ENCODE assay signal across 28 cellular contexts in the genomic region with DNA sequence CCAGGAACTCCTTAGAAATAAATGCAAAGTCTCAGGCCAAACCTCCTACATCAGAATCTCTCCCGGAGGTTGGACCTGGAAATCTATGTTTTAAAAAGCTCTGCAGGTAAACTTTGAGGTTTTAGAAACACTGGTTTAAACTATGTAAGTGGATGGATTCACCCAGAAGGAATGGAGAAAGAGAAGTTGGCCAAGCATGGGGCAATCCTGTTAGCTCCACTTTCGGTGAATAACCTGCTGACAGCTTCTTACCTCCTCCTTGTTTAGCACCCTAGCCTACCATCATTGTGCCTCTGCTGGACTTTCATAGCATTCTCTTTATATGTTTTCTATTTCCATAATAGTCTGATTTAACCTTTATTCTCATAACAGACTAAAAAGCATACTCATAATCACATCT. TPM values are rescaled to one million over a fixed set of nuclear protein-coding genes. Genes with fewer than 3 reads are reported as not detected.
DNase-seq lines count a peak whose midpoint lies in the region; ATAC-seq and TF ChIP-seq lines count a peak whose summit lies in the region.
"Had no signal": no experiment of that assay in that cellular context is flagged by ENCODE, and none has a peak within 500 bp of the region (broad histone marks: within the 10 kb centered on the region; RNA-seq: fewer than 3 reads in every experiment).

No MANE protein-coding gene starts in this region.

- peaks cover 5 to 6% of the 10 kb centered on the region in 2 donors for H3K36me3 Mint-ChIP-seq in activated T-cell treated with anti-CD3 and anti-CD28 coated beads, Interleukin-2, amount 50 U/mL, for 72 hours (ENCODE audit: insufficient read depth in 2 of 2)
- peaks cover 5 to 20% (median 9%) of the 10 kb centered on the region in 3 donors for H3K36me3 Mint-ChIP-seq in CD8-positive, alpha-beta memory T cell
- H3K36me3 Mint-ChIP-seq in activated T-helper 17 cell treated with anti-CD3 and anti-CD28 coated beads, Interleukin-2, amount 50 U/mL, for 72 hours (ENCODE audit: low read depth) = peaks cover 23% of the 10 kb centered on the region
- H3K36me3 Mint-ChIP-seq: neural progenitor cell had no signal

- no peaks in the 10 kb centered on the region for H3K36me3 ChIP-seq in CD8-positive, alpha-beta memory T cell (ENCODE audit: insufficient read depth, low read length)
- H3K36me3 ChIP-seq in neutrophil (no peaks in the 10 kb centered on the region), brain microvascular endothelial cell (replicated peaks) (no peaks in the 10 kb centered on the region), A673 (ENCODE audit: insufficient read depth, low read length, poor library complexity, severe bottlenecking) (no peaks in the 10 kb centered on the region)
- H3K36me3 ChIP-seq: left ventricle myocardium inferior, neural progenitor cell, sigmoid colon, uterus had no signal

- H3K27ac ChIP-seq in CD8-positive, alpha-beta memory T cell (ENCODE audit: low read depth, low read length) = no peak overlapping the region
- H3K27ac ChIP-seq in neutrophil (peak overlapping the region; percentile 95), brain microvascular endothelial cell (no peak overlapping the region), A673 (ENCODE audit: low read depth, low read length, poor library complexity, severe bottlenecking) (no peak overlapping the region)
- H3K27ac ChIP-seq: foreskin keratinocyte, neural progenitor cell, sigmoid colon, SK-N-MC, uterus had no signal

- intact Hi-C loops in A673 (cut with micrococcal nuclease; ENCODE audit: unreplicated experiment) = no loop called here

- peak overlapping the region; percentile 84 for H3K27ac Mint-ChIP-seq in activated T-cell treated with anti-CD3 and anti-CD28 coated beads, Interleukin-2, amount 50 U/mL, for 72 hours
- peak overlapping the region; percentile 78 to 99 (median 98) for H3K27ac Mint-ChIP-seq in CD8-positive, alpha-beta memory T cell
- peak overlapping the region; percentile 93 for H3K27ac Mint-ChIP-seq in activated T-helper 17 cell treated with anti-CD3 and anti-CD28 coated beads, Interleukin-2, amount 50 U/mL, for 72 hours
- H3K27ac Mint-ChIP-seq: neural progenitor cell had no signal

- ATAC-seq in activated T-cell treated with anti-CD3 and anti-CD28 coated beads, Interleukin-2, amount 50 U/mL, for 72 hours (replicated peaks in 1 of 2) = no peak
- no peak for ATAC-seq in activated T-helper 17 cell treated with anti-CD3 and anti-CD28 coated beads, Interleukin-2, amount 50 U/mL, for 72 hours (replicated peaks)
- ATAC-seq: foreskin keratinocyte, K562 had no signal

- POLR2A ChIA-PET in CD8-positive, alpha-beta memory T cell (lab: Charles Lee) = interaction anchor here (0.6 kb wide), 1 partner anchor 161 kb away, joined by 3 read pairs; a partner anchor contains a TSS
- POLR2A ChIA-PET in A673 (lab: Charles Lee; ENCODE audit: low non-redundant PET) = no interaction called here

- peak overlapping the region in 1 of 2 donors; percentile 60 for H3K4me3 Mint-ChIP-seq in activated T-cell treated with anti-CD3 and anti-CD28 coated beads, Interleukin-2, amount 50 U/mL, for 72 hours
- no peak overlapping the region for H3K4me3 Mint-ChIP-seq in CD8-positive, alpha-beta memory T cell
- H3K4me3 Mint-ChIP-seq in activated T-helper 17 cell treated with anti-CD3 and anti-CD28 coated beads, Interleukin-2, amount 50 U/mL, for 72 hours = peak overlapping the region; percentile 81
- H3K4me3 Mint-ChIP-seq: neural progenitor cell had no signal

- in situ Hi-C loops in brain microvascular endothelial cell (cut with HindIII; ENCODE audit: low pct_ligation_motif_present, low sequenced_read_pairs) = no loop called here

- CTCF ChIA-PET in CD8-positive, alpha-beta memory T cell (lab: Charles Lee) = interaction anchor here (0.9 to 1.4 kb wide), 3 partner anchors 12 to 194 kb away, joined by 5 to 6 read pairs (median 5); a partner anchor contains a TSS
- CTCF ChIA-PET in A673 (lab: Charles Lee) = no interaction called here

- peaks cover 61% of the 10 kb centered on the region for H3K4me1 Mint-ChIP-seq in activated T-cell treated with anti-CD3 and anti-CD28 coated beads, Interleukin-2, amount 50 U/mL, for 72 hours (ENCODE audit: low read depth)
- H3K4me1 Mint-ChIP-seq in CD8-positive, alpha-beta memory T cell = peaks cover 34 to 62% (median 57%) of the 10 kb centered on the region in 3 donors
- H3K4me1 Mint-ChIP-seq in activated T-helper 17 cell treated with anti-CD3 and anti-CD28 coated beads, Interleukin-2, amount 50 U/mL, for 72 hours = peaks cover 32% of the 10 kb centered on the region
- H3K4me1 Mint-ChIP-seq: neural progenitor cell had no signal

- no peak for DNase-seq in activated T-cell treated with anti-CD3 and anti-CD28 coated beads, Interleukin-2, amount 50 U/mL, for 72 hours
- DNase-seq in activated T-cell treated with anti-CD3 and anti-CD28 coated beads, Interleukin-2, amount 50 U/mL, for 1 hour = no peak
- no peak for DNase-seq in CD8-positive, alpha-beta memory T cell
- DNase-seq in brain microvascular endothelial cell (no peak), A673 (ENCODE audit: low spot score) (no peak), NCI-H82 treated with DMSO at 0.1 percent for 48 hours (lab: John Stamatoyannopoulos, UW; ENCODE audit: unreplicated experiment) (no peak)
- DNase-seq: activated CD4-positive, CD25-positive, alpha-beta regulatory T cell; activated effector memory CD4-positive, alpha-beta T cell treated with anti-CD3 and anti-CD28 coated beads, Interleukin-2, amount 50 U/mL, for 16 hours; effector CD4-positive, alpha-beta T cell; foreskin keratinocyte; left ventricle myocardium inferior; NCI-H146; NCI-H2171 treated with DMSO at 0.1 percent for 48 hours; NCI-H526; RPMI8226; sigmoid colon; T1000; uterus had no signal

- no peaks in the 10 kb centered on the region for H3K27me3 ChIP-seq in CD8-positive, alpha-beta memory T cell (ENCODE audit: insufficient read depth, low read length, poor library complexity, severe bottlenecking)
- H3K27me3 ChIP-seq in neutrophil (no peaks in the 10 kb centered on the region), brain microvascular endothelial cell (replicated peaks) (no peaks in the 10 kb centered on the region), A673 (replicated peaks; ENCODE audit: insufficient read depth, low read depth, low read length, poor library complexity) (no peaks in the 10 kb centered on the region)
- H3K27me3 ChIP-seq: foreskin keratinocyte, neural progenitor cell, sigmoid colon, uterus had no signal

- BruUV-seq in A673 (replicated peaks; lab: Mats Ljungman, UMichigan) = no TSS peak

- H3K9me3 Mint-ChIP-seq in activated T-cell treated with anti-CD3 and anti-CD28 coated beads, Interleukin-2, amount 50 U/mL, for 72 hours = peaks cover 0 to 1% of the 10 kb centered on the region in 2 donors
- H3K9me3 Mint-ChIP-seq in CD8-positive, alpha-beta memory T cell = no peaks in the 10 kb centered on the region
- no peaks in the 10 kb centered on the region for H3K9me3 Mint-ChIP-seq in activated T-helper 17 cell treated with anti-CD3 and anti-CD28 coated beads, Interleukin-2, amount 50 U/mL, for 72 hours
- H3K9me3 Mint-ChIP-seq: neural progenitor cell had no signal

- no peaks in the 10 kb centered on the region for H3K9me3 ChIP-seq in CD8-positive, alpha-beta memory T cell (ENCODE audit: low read length)
- H3K9me3 ChIP-seq in neutrophil (no peaks in the 10 kb centered on the region), A673 (ENCODE audit: low read depth, low read length, poor library complexity, severe bottlenecking) (no peaks in the 10 kb centered on the region)
- H3K9me3 ChIP-seq: left ventricle myocardium inferior, sigmoid colon, uterus had no signal

- H3K27me3 Mint-ChIP-seq in activated T-cell treated with anti-CD3 and anti-CD28 coated beads, Interleukin-2, amount 50 U/mL, for 72 hours (ENCODE audit: low read depth) = no peaks in the 10 kb centered on the region
- H3K27me3 Mint-ChIP-seq in CD8-positive, alpha-beta memory T cell = peaks cover 0 to 1% of the 10 kb centered on the region in 2 donors
- no peaks in the 10 kb centered on the region for H3K27me3 Mint-ChIP-seq in activated T-helper 17 cell treated with anti-CD3 and anti-CD28 coated beads, Interleukin-2, amount 50 U/mL, for 72 hours

- peaks cover 35% of the 10 kb centered on the region for H3K4me1 ChIP-seq in CD8-positive, alpha-beta memory T cell (ENCODE audit: insufficient read depth, low read length)
- H3K4me1 ChIP-seq in neutrophil (ENCODE audit: control insufficient read depth in 1 of 2, insufficient read depth in 1 of 2, low read depth in 1 of 2, low read length in 1 of 2) = peaks cover 46 to 62% of the 10 kb centered on the region in 2 experiments
- peaks cover 34% of the 10 kb centered on the region for H3K4me1 ChIP-seq in A673 (ENCODE audit: insufficient read depth, low read length, poor library complexity, severe bottlenecking)
- H3K4me1 ChIP-seq: neural progenitor cell, sigmoid colon, uterus had no signal

- TF ChIP-seq CTCF in neutrophil (IDR thresholded peaks at IDR 0.05) (no peak), brain microvascular endothelial cell (IDR thresholded peaks at IDR 0.05; ENCODE audit: low read depth, low read length, missing control alignments) (no peak), A673 (conservative IDR thresholded peaks at IDR 0.05; ENCODE audit: low read depth, low read length) (no peak)

- no peak overlapping the region for H3K4me3 ChIP-seq in CD8-positive, alpha-beta memory T cell (ENCODE audit: low read length)
- H3K4me3 ChIP-seq in neutrophil (ENCODE audit: low read depth in 1 of 2, low read length in 1 of 2) = no peak overlapping the region
- no peak overlapping the region for H3K4me3 ChIP-seq in brain microvascular endothelial cell (ENCODE audit: low read depth, low read length)
- no peak overlapping the region for H3K4me3 ChIP-seq in A673 (ENCODE audit: low read depth, low read length, poor library complexity, severe bottlenecking)
- H3K4me3 ChIP-seq: K562, left ventricle myocardium inferior, neural progenitor cell, sigmoid colon, SK-N-MC, uterus had no signal

RNA-seq across cellular contexts. Expression of a gene that starts 3.0 kb away (rescaled TPM):
- 100 to 1,000 TPM; 402 to 450 TPM for total RNA-seq in activated T-cell treated with anti-CD3 and anti-CD28 coated beads, Interleukin-2, amount 50 U/mL, for 72 hours
- total RNA-seq in CD8-positive, alpha-beta memory T cell = 100 to 1,000 TPM; 495 to 511 TPM
- polyA plus RNA-seq in CD8-positive, alpha-beta memory T cell = 2,936 TPM
- total RNA-seq in activated T-helper 17 cell treated with anti-CD3 and anti-CD28 coated beads, Interleukin-2, amount 50 U/mL, for 72 hours = 100 to 1,000 TPM; 691 to 930 TPM
- total RNA-seq in A673 (2021) = 88.1 and 122 TPM in 2 replicates

RNA-seq across cellular contexts. Expression of a gene that starts 8.4 kb away (rescaled TPM):
- total RNA-seq in activated T-cell treated with anti-CD3 and anti-CD28 coated beads, Interleukin-2, amount 50 U/mL, for 72 hours = not detected
- total RNA-seq in CD8-positive, alpha-beta memory T cell = not detected
- polyA plus RNA-seq in CD8-positive, alpha-beta memory T cell = not detected
- not detected for total RNA-seq in activated T-helper 17 cell treated with anti-CD3 and anti-CD28 coated beads, Interleukin-2, amount 50 U/mL, for 72 hours
- not detected in 2 replicates for total RNA-seq in A673 (2021)
- total RNA-seq: chondrocyte, foreskin keratinocyte, K562, left ventricle myocardium inferior, posterior vena cava, sigmoid colon, uterus had no signal
- polyA plus RNA-seq: AG04450, esophagus, foreskin keratinocyte, sigmoid colon had no signal

RNA-seq across cellular contexts. Expression of a gene that starts 26.1 kb away (rescaled TPM):
- 1 to 10 TPM; 3.8 to 4.0 TPM for total RNA-seq in activated T-cell treated with anti-CD3 and anti-CD28 coated beads, Interleukin-2, amount 50 U/mL, for 72 hours
- total RNA-seq in CD8-positive, alpha-beta memory T cell = 1 to 10 TPM; 2.0 to 2.1 TPM
- 5.3 TPM for polyA plus RNA-seq in CD8-positive, alpha-beta memory T cell
- 1 to 10 TPM; 5.2 to 9.4 TPM for total RNA-seq in activated T-helper 17 cell treated with anti-CD3 and anti-CD28 coated beads, Interleukin-2, amount 50 U/mL, for 72 hours
- not detected in 2 replicates for total RNA-seq in A673 (2021)
- total RNA-seq: sigmoid colon, temporal lobe had no signal
- polyA plus RNA-seq: AG04450, K562 had no signal
